In the genomic region with DNA sequence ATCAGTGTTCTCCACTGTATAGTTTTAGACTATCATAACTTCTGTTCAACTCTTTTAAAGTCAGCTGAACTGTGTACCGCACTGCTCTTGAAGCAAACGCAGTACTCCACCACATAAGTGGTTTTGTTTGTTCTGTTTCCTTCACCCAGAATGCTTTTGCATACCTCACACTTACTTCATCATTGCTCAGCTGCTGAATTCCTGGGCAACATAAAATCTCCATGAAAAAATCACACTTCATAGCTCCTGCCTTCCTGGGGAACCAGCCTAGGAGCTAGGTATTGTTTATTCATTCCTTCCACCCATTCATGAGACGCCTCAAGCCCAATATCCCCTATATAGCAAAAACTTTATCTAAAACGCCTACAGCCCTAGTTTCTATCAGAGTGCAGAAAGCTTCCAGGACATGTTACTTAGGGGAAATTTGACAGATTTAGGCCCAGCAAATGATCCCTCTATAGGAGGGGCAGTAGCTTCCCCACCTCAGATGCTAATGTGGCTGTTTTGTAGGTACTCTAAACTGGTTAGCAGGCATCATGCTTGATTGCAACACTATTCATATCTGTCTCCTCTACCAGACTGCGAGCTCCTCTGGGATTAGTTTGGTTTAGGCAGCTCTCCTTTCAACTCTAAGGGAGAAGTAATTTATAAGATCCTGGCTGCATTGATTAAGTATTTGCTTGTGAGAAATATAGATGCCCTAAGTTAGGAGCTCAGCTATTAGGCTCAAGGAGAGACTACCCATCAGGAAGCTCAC, we compare ENCODE assay signal across 1 cellular context.
TF ChIP-seq lines count a peak whose summit lies in the region.

No MANE protein-coding gene starts in this region.

TF ChIP-seq in GM23338, 12 proteins besides CTCF, POLR2A, EP300 and RAD21 (continued from another document):
- TF ChIP-seq REST (IDR thresholded peaks at IDR 0.05; ENCODE audit: unreplicated experiment) (no peak), POLR2AphosphoS5 (IDR thresholded peaks at IDR 0.05; ENCODE audit: low read depth) (no peak), ZNF331 (CRISPR knock-in tag; IDR thresholded peaks at IDR 0.05; ENCODE audit: low read depth) (no peak), EZH2 (IDR thresholded peaks at IDR 0.05; ENCODE audit: low read depth, unreplicated experiment) (no peak)
